15 cellular contexts compared by ENCODE assay signal in genomic region chr5:77028631-77029375, GRCh38. TPM values are rescaled to one million over a fixed set of nuclear protein-coding genes. Genes with fewer than 3 reads are reported as not detected.
A peak's percentile ranks its signal among the peaks of the same experiment; 100 is the strongest.
DNase-seq lines count a peak whose midpoint lies in the region; ATAC-seq and TF ChIP-seq lines count a peak whose summit lies in the region.
"Had no signal": no experiment of that assay in that cellular context is flagged by ENCODE, and none has a peak within 500 bp of the region (broad histone marks: within the 10 kb centered on the region; RNA-seq: fewer than 3 reads in every experiment).

No MANE protein-coding gene starts in this region.

- no peak overlapping the region for H3K4me3 ChIP-seq in heart right ventricle

- no peak overlapping the region for H3K27ac Mint-ChIP-seq in activated naive CD4-positive, alpha-beta T cell treated with anti-CD3 and anti-CD28 coated beads for 36 hours
- H3K27ac Mint-ChIP-seq in activated CD8-positive, alpha-beta T cell treated with anti-CD3 and anti-CD28 coated beads, Interleukin-2, amount 10 ng/mL, durations not matched to agents 7 days and 5 days = peak overlapping the region; percentile 32
- H3K27ac Mint-ChIP-seq: H9 had no signal

- H3K27ac ChIP-seq in layer of hippocampus (ENCODE audit: low read depth, low read length) (peak overlapping the region; percentile 80), substantia nigra (ENCODE audit: low read depth, low read length, poor library complexity, severe bottlenecking) (peak overlapping the region; percentile 70), heart right ventricle (no peak overlapping the region)

- peaks cover 0 to 31% (median 19%) of the 10 kb centered on the region in 9 donors for H3K4me1 ChIP-seq in heart right ventricle

- H3K9me3 Mint-ChIP-seq in activated naive CD4-positive, alpha-beta T cell treated with anti-CD3 and anti-CD28 coated beads for 36 hours = peaks cover 13% of the 10 kb centered on the region
- peaks cover 14% of the 10 kb centered on the region for H3K9me3 Mint-ChIP-seq in activated CD8-positive, alpha-beta T cell treated with anti-CD3 and anti-CD28 coated beads, Interleukin-2, amount 10 ng/mL, durations not matched to agents 7 days and 5 days (ENCODE audit: insufficient read depth)

- peaks cover 0 to 1% (median 0%) of the 10 kb centered on the region in 9 donors for H3K36me3 ChIP-seq in heart right ventricle
- H3K36me3 ChIP-seq: left ventricle myocardium inferior, neutrophil had no signal

- POLR2A ChIA-PET in activated CD8-positive, alpha-beta T cell treated with anti-CD3 and anti-CD28 coated beads, Interleukin-2, amount 10 ng/mL, durations not matched to agents 7 days and 5 days (lab: Charles Lee) = no interaction called here

- H3K36me3 Mint-ChIP-seq in activated naive CD4-positive, alpha-beta T cell treated with anti-CD3 and anti-CD28 coated beads for 36 hours (ENCODE audit: low read depth) = peaks cover 11% of the 10 kb centered on the region
- H3K36me3 Mint-ChIP-seq in activated CD8-positive, alpha-beta T cell treated with anti-CD3 and anti-CD28 coated beads, Interleukin-2, amount 10 ng/mL, durations not matched to agents 7 days and 5 days (ENCODE audit: low read depth) = peaks cover 22% of the 10 kb centered on the region

- CTCF ChIA-PET in activated naive CD4-positive, alpha-beta T cell treated with anti-CD3 and anti-CD28 coated beads for 36 hours (lab: Charles Lee) = no interaction called here
- CTCF ChIA-PET in activated CD8-positive, alpha-beta T cell treated with anti-CD3 and anti-CD28 coated beads, Interleukin-2, amount 10 ng/mL, durations not matched to agents 7 days and 5 days (lab: Charles Lee) = no interaction called here

- no peaks in the 10 kb centered on the region for H3K27me3 Mint-ChIP-seq in activated naive CD4-positive, alpha-beta T cell treated with anti-CD3 and anti-CD28 coated beads for 36 hours (ENCODE audit: low read depth)
- H3K27me3 Mint-ChIP-seq in activated CD8-positive, alpha-beta T cell treated with anti-CD3 and anti-CD28 coated beads, Interleukin-2, amount 10 ng/mL, durations not matched to agents 7 days and 5 days (ENCODE audit: low read depth) = no peaks in the 10 kb centered on the region

- no peak for DNase-seq in activated naive CD4-positive, alpha-beta T cell treated with anti-CD3 and anti-CD28 coated beads for 36 hours
- DNase-seq in activated naive CD4-positive, alpha-beta T cell treated with anti-CD3 and anti-CD28 coated beads, Interleukin-2, amount 50 U/mL, for 16 hours = no peak
- no peak for DNase-seq in activated CD8-positive, alpha-beta T cell treated with anti-CD3 and anti-CD28 coated beads, Interleukin-2, amount 10 ng/mL, durations not matched to agents 7 days and 5 days
- peak in 12 of 49 donors; percentile 1 to 40 (median 10) for DNase-seq in substantia nigra (lab: John Stamatoyannopoulos, UW)
- DNase-seq in NCI-H187 treated with DMSO at 0.1 percent for 48 hours (lab: John Stamatoyannopoulos, UW) = no peak
- DNase-seq in heart right ventricle = no peak
- DNase-seq: activated CD4-positive, CD25-positive, alpha-beta regulatory T cell; H9; left ventricle myocardium inferior; NCI-H1417; NCI-H446; stimulated activated CD4-positive, alpha-beta T cell treated with anti-CD3 and anti-CD28 coated beads, Interleukin-4, amount 100 ng/mL, for 4 hours had no signal

- peaks cover 23% of the 10 kb centered on the region for H3K4me1 Mint-ChIP-seq in activated naive CD4-positive, alpha-beta T cell treated with anti-CD3 and anti-CD28 coated beads for 36 hours (ENCODE audit: low read depth)
- H3K4me1 Mint-ChIP-seq in activated CD8-positive, alpha-beta T cell treated with anti-CD3 and anti-CD28 coated beads, Interleukin-2, amount 10 ng/mL, durations not matched to agents 7 days and 5 days (ENCODE audit: low read depth) = peaks cover 34% of the 10 kb centered on the region

- peaks cover 0 to 16% (median 0%) of the 10 kb centered on the region in 11 donors for H3K9me3 ChIP-seq in heart right ventricle
- H3K9me3 ChIP-seq: left ventricle myocardium inferior had no signal

- H3K4me3 Mint-ChIP-seq in activated naive CD4-positive, alpha-beta T cell treated with anti-CD3 and anti-CD28 coated beads for 36 hours = peak overlapping the region; percentile 91
- H3K4me3 Mint-ChIP-seq in activated CD8-positive, alpha-beta T cell treated with anti-CD3 and anti-CD28 coated beads, Interleukin-2, amount 10 ng/mL, durations not matched to agents 7 days and 5 days = peak overlapping the region; percentile 5

- TF ChIP-seq CTCF in heart right ventricle (IDR thresholded peaks at IDR 0.05) = no peak

- ATAC-seq in activated CD8-positive, alpha-beta T cell treated with anti-CD3 and anti-CD28 coated beads, Interleukin-2, amount 10 ng/mL, durations not matched to agents 7 days and 5 days = no peak
- ATAC-seq in heart right ventricle (no peak), GM19467 (IDR thresholded peaks at IDR 0.05; ENCODE audit: unreplicated experiment) (no peak)

- H3K27me3 ChIP-seq in layer of hippocampus (ENCODE audit: control insufficient read depth, insufficient read depth, low read length) = no peaks in the 10 kb centered on the region
- H3K27me3 ChIP-seq in heart right ventricle = no peaks in the 10 kb centered on the region
- H3K27me3 ChIP-seq: neutrophil had no signal

- WGBS in heart right ventricle, 2 donors = 96 to 100% methylated on average over 4 of the region's 4 CpGs

- intact Hi-C loops in activated naive CD4-positive, alpha-beta T cell treated with anti-CD3 and anti-CD28 coated beads for 36 hours (cut with micrococcal nuclease) = no loop called here
- intact Hi-C loops in heart right ventricle (cut with DNase I) = loop anchor here in 1 of 10 donors (10.0 kb wide), 1 partner anchor 154 kb away; no protein-coding TSS in a partner anchor

RNA-seq across cellular contexts. Expression of gene AGGF1, which starts 1.4 kb away (rescaled TPM):
- total RNA-seq in activated naive CD4-positive, alpha-beta T cell treated with anti-CD3 and anti-CD28 coated beads for 36 hours = 10 to 100 TPM; 20.3 to 23.0 TPM
- total RNA-seq in activated CD8-positive, alpha-beta T cell treated with anti-CD3 and anti-CD28 coated beads, Interleukin-2, amount 10 ng/mL, durations not matched to agents 7 days and 5 days = 10 to 100 TPM; 27.2 to 28.4 TPM
- 10 to 100 TPM; 12.6 to 20.6 (median 16.2) TPM for total RNA-seq in heart right ventricle
- polyA plus RNA-seq in heart right ventricle = 1 to 10 TPM; 7.3 to 8.1 TPM

RNA-seq across cellular contexts. Expression of gene ZBED3, which starts 58.3 kb away (rescaled TPM):
- 1 to 10 TPM; 1.9 to 3.3 TPM for total RNA-seq in activated naive CD4-positive, alpha-beta T cell treated with anti-CD3 and anti-CD28 coated beads for 36 hours
- total RNA-seq in activated CD8-positive, alpha-beta T cell treated with anti-CD3 and anti-CD28 coated beads, Interleukin-2, amount 10 ng/mL, durations not matched to agents 7 days and 5 days = 1 to 10 TPM; 2.0 TPM
- total RNA-seq in heart right ventricle = 1 to 10 TPM; 4.8 to 8.9 (median 6.5) TPM
- 1 to 10 TPM; 2.6 to 3.5 TPM for polyA plus RNA-seq in heart right ventricle

Comparison
In these comparisons a context has a peak if more than half of its experiments do, and no peak if none do; other contexts are left out.
1. H3K27ac ChIP-seq: peak in layer of hippocampus (single experiment) and substantia nigra (single experiment); none in heart right ventricle (0 of 10).